Comparison of ENCODE assay signal across 11 cellular contexts in genomic region chr2:14715600-14715999, GRCh38.
"Had no signal": no experiment of that assay in that cellular context is flagged by ENCODE, and none has a peak within 500 bp of the region (broad histone marks: within the 10 kb centered on the region; RNA-seq: fewer than 3 reads in every experiment).

No MANE protein-coding gene starts in this region.

- H3K4me2 ChIP-seq: GM23338 had no signal

- DNase-seq: GM23248, GOT3, H7, H9, HCEC 1CT, HFFc6 had no signal

- H2AFZ ChIP-seq: GM23248, GM23338 had no signal

- H3K9ac ChIP-seq: GM23248 had no signal

- H3K36me3 ChIP-seq: HAP-1 had no signal

- H3K4me1 ChIP-seq: HAP-1 had no signal

- ATAC-seq: GM23338, HCT116 had no signal

- H3K27ac ChIP-seq: GM23248 had no signal

- FAIRE-seq: H1, H54 had no signal

- H3K9me3 ChIP-seq: HAP-1 had no signal

- H3K4me3 ChIP-seq: GM23248, GM23338, HAP-1 had no signal
